8 cellular contexts compared by ENCODE assay signal in the genomic region with DNA sequence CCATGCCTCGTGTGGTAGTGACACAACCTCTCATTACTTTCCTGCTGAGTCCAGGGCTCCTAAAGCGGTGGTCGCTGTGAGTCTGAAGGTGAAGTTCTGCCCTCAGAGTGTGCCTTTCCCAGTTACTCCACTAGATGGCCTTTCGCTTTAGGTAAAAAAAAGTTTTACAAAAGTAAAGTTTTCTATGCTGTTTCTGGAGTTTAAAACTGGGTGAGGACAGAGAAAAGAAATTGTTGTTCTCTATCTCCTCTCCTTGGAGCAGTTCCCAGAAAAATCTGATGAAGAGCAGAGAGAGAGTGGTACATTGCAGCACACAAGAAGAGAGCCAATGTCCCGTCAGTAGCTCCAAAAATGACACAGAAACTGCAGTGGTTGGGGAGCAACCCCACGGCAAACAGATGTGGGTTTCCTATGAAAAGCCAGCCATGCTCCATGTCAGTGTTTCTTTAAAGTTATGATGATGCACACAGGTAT.
DNase-seq lines count a peak whose midpoint lies in the region; ATAC-seq and TF ChIP-seq lines count a peak whose summit lies in the region.

No MANE protein-coding gene starts in this region.

- no peak overlapping the region for H4K8ac ChIP-seq in mesendoderm (ENCODE audit: low read depth, low read length)

- H3K4me1 Mint-ChIP-seq in chondrocyte (ENCODE audit: low read depth) = peaks cover 32% of the 10 kb centered on the region
- H3K4me1 Mint-ChIP-seq in T-helper 2 cell treated with Interferon-gamma antibody and Interleukin-4, amounts not matched to agents 5 μg/mL and 100 μg/mL, for 36 hours (ENCODE audit: low read depth) = no peaks in the 10 kb centered on the region

- no peak overlapping the region for H3K23ac ChIP-seq in mesendoderm (ENCODE audit: low read length)

- no peak overlapping the region for H2BK120ac ChIP-seq in mesendoderm (ENCODE audit: low read depth, low read length)

- no peak overlapping the region for H3K56ac ChIP-seq in mesendoderm (ENCODE audit: low read length)

- ATAC-seq in HG03565 (IDR thresholded peaks at IDR 0.05; ENCODE audit: unreplicated experiment) (no peak), HG02571 (IDR thresholded peaks at IDR 0.05; ENCODE audit: unreplicated experiment) (no peak), HG03280 (IDR thresholded peaks at IDR 0.05; ENCODE audit: unreplicated experiment) (no peak)

- WGBS in mesendoderm (ENCODE audit: extremely low coverage, insufficient coverage, low lambda C conversion rate) = no CpG with 5 or more reads among the region's 6 CpGs

- DNase-seq in GDM1 (lab: John Stamatoyannopoulos, UW) (peak; percentile 2), LNCaP clone FGC (ENCODE audit: low read depth) (no peak), chondrocyte (ENCODE audit: low spot score) (no peak), mesendoderm (peak; percentile 67)
- DNase-seq in T-helper 2 cell treated with Interferon-gamma antibody and Interleukin-4, amounts not matched to agents 5 μg/mL and 100 μg/mL, for 36 hours (ENCODE audit: low spot score) = no peak

- no peaks in the 10 kb centered on the region for H3K27me3 ChIP-seq in mesendoderm (ENCODE audit: insufficient read depth, low read length, poor library complexity)

- H3K4me3 ChIP-seq in LNCaP clone FGC (ENCODE audit: low read depth, low read length) (no peak overlapping the region), mesendoderm (ENCODE audit: low read length) (no peak overlapping the region)

- H3K4me3 Mint-ChIP-seq in chondrocyte (ENCODE audit: unreplicated experiment) = no peak overlapping the region
- no peak overlapping the region for H3K4me3 Mint-ChIP-seq in T-helper 2 cell treated with Interferon-gamma antibody and Interleukin-4, amounts not matched to agents 5 μg/mL and 100 μg/mL, for 36 hours

- H3K27ac ChIP-seq in mesendoderm (ENCODE audit: low read depth, low read length) = no peak overlapping the region

- no peaks in the 10 kb centered on the region for H3K79me1 ChIP-seq in mesendoderm (ENCODE audit: low read length)

- H3K36me3 Mint-ChIP-seq in chondrocyte (ENCODE audit: low read depth) = peaks cover 2% of the 10 kb centered on the region
- H3K36me3 Mint-ChIP-seq in T-helper 2 cell treated with Interferon-gamma antibody and Interleukin-4, amounts not matched to agents 5 μg/mL and 100 μg/mL, for 36 hours (ENCODE audit: low read depth) = no peaks in the 10 kb centered on the region

- H3K9me3 Mint-ChIP-seq in chondrocyte (ENCODE audit: low read depth) = no peaks in the 10 kb centered on the region
- H3K9me3 Mint-ChIP-seq in T-helper 2 cell treated with Interferon-gamma antibody and Interleukin-4, amounts not matched to agents 5 μg/mL and 100 μg/mL, for 36 hours = no peaks in the 10 kb centered on the region

- H3K27me3 Mint-ChIP-seq in chondrocyte (ENCODE audit: low read depth) = no peaks in the 10 kb centered on the region
- no peaks in the 10 kb centered on the region for H3K27me3 Mint-ChIP-seq in T-helper 2 cell treated with Interferon-gamma antibody and Interleukin-4, amounts not matched to agents 5 μg/mL and 100 μg/mL, for 36 hours (ENCODE audit: low read depth)

- H2AK5ac ChIP-seq in mesendoderm (ENCODE audit: low read length) = no peak overlapping the region

- H3K79me2 ChIP-seq in mesendoderm (ENCODE audit: control insufficient read depth, insufficient read depth, low read length) = no peaks in the 10 kb centered on the region

- no peak overlapping the region for H2BK5ac ChIP-seq in mesendoderm (ENCODE audit: low read length)

- no peak overlapping the region for H3K4ac ChIP-seq in mesendoderm (ENCODE audit: low read depth, low read length)

- no peak overlapping the region for H3K9ac ChIP-seq in mesendoderm (ENCODE audit: low read length)

- no peak overlapping the region for H2BK15ac ChIP-seq in mesendoderm (replicated peaks; ENCODE audit: low read depth)

- H3K36me3 ChIP-seq in mesendoderm (ENCODE audit: control insufficient read depth, insufficient read depth, low read length) = no peaks in the 10 kb centered on the region

- H4K5ac ChIP-seq in mesendoderm (ENCODE audit: low read length) = no peak overlapping the region

- no peak overlapping the region for H3K18ac ChIP-seq in mesendoderm (ENCODE audit: low read length)

- no peak overlapping the region for H3K4me2 ChIP-seq in mesendoderm (ENCODE audit: low read length)

- no peaks in the 10 kb centered on the region for H3K4me1 ChIP-seq in mesendoderm (ENCODE audit: control insufficient read depth, low read depth, low read length)

- peak; percentile 62 for TF ChIP-seq CTCF in LNCaP clone FGC (IDR thresholded peaks at IDR 0.05; ENCODE audit: control insufficient read depth, extremely low read depth, insufficient read depth)
- TF ChIP-seq CTCF in chondrocyte (IDR thresholded peaks at IDR 0.05) = peak; percentile 94

- H3K27ac Mint-ChIP-seq in chondrocyte (ENCODE audit: unreplicated experiment) = no peak overlapping the region
- H3K27ac Mint-ChIP-seq in T-helper 2 cell treated with Interferon-gamma antibody and Interleukin-4, amounts not matched to agents 5 μg/mL and 100 μg/mL, for 36 hours = no peak overlapping the region

Comparison
In these comparisons a context has a peak if more than half of its experiments do, and no peak if none do; other contexts are left out.
1. DNase-seq: peak in GDM1 (single experiment) and mesendoderm (single experiment); none in LNCaP clone FGC (single experiment), chondrocyte (single experiment) and T-helper 2 cell treated with Interferon-gamma antibody and Interleukin-4, amounts not matched to agents 5 μg/mL and 100 μg/mL, for 36 hours (single experiment).